In the genomic region with DNA sequence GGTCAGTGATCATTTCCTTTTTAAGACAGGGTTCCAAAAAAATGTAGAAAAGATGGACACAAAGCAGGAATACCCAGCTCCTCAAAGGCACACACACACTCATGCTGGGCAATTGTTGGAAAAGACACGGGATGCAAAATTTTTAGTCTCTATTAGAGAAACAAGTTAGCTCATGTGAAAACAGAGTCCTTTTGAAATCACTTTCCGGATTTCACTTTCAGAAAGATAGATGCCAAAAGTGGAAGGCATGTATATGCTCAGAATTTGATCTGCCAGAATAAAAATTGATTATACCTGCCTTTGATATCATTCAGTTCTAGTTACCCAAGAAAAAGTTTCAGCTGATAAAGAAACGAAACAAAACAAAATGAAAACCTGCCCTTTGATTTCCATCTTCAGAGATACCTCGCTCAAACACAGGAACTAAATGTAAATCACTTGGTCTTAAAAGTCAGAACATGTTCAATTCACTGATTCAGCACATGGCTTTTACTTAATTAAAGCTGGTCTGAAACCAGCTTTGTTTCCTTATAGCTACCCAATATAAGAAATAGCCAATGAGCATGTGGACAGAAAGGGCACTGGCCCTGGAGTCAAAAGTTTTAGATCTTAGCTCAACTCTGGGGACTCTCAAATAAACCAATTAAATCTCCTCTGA, we compare ENCODE assay signal across 18 cellular contexts. TPM values are rescaled to one million over a fixed set of nuclear protein-coding genes. Genes with fewer than 3 reads are reported as not detected.
A peak's percentile ranks its signal among the peaks of the same experiment; 100 is the strongest.
DNase-seq lines count a peak whose midpoint lies in the region; ATAC-seq, FAIRE-seq and TF ChIP-seq lines count a peak whose summit lies in the region.
"Had no signal": no experiment of that assay in that cellular context is flagged by ENCODE, and none has a peak within 500 bp of the region (broad histone marks: within the 10 kb centered on the region; RNA-seq: fewer than 3 reads in every experiment).

No MANE protein-coding gene starts in this region.

- no peaks in the 10 kb centered on the region for H3K9me3 Mint-ChIP-seq in MCF 10A (ENCODE audit: unreplicated experiment)
- no peaks in the 10 kb centered on the region for H3K9me3 Mint-ChIP-seq in activated naive CD4-positive, alpha-beta T cell treated with anti-CD3 and anti-CD28 coated beads, Interleukin-2, amount 50 U/mL, for 72 hours
- H3K9me3 Mint-ChIP-seq: CD4-positive, alpha-beta T cell; GM23338 had no signal

- intact Hi-C loops in breast epithelium (cut with DNase I; ENCODE audit: low total_unique reads), result no loop called here
- intact Hi-C loops in MCF 10A (cut with micrococcal nuclease), result no loop called here

- no TSS peak for BruUV-seq in MCF 10A (replicated peaks; lab: Mats Ljungman, UMichigan)

- H3K36me3 Mint-ChIP-seq in MCF 10A (ENCODE audit: insufficient read depth, unreplicated experiment), result no peaks in the 10 kb centered on the region
- H3K36me3 Mint-ChIP-seq in activated naive CD4-positive, alpha-beta T cell treated with anti-CD3 and anti-CD28 coated beads, Interleukin-2, amount 50 U/mL, for 72 hours, result no peaks in the 10 kb centered on the region

- H3K27ac ChIP-seq in breast epithelium (peak overlapping the region; percentile 16 to 63), keratinocyte (ENCODE audit: control insufficient read depth, insufficient read depth, low read length) (peak overlapping the region; percentile 41), thoracic aorta (no peak overlapping the region)
- H3K27ac ChIP-seq: 22Rv1, KMS-11 had no signal

- no peak for TF ChIP-seq POLR2A in breast epithelium (IDR thresholded peaks at IDR 0.05)

- no peak for TF ChIP-seq CTCF in breast epithelium (IDR thresholded peaks at IDR 0.05)
- TF ChIP-seq CTCF in MCF 10A (IDR thresholded peaks at IDR 0.05; ENCODE audit: unreplicated experiment), result no peak
- TF ChIP-seq CTCF in bronchial epithelial cell (IDR thresholded peaks at IDR 0.05; ENCODE audit: insufficient read depth, low read length, severe bottlenecking), result no peak
- TF ChIP-seq CTCF in keratinocyte (optimal IDR thresholded peaks at IDR 0.05 in 1 of 3, IDR thresholded peaks at IDR 0.05 in 1 of 3, conservative IDR thresholded peaks at IDR 0.05 in 1 of 3; ENCODE audit: extremely low read depth in 1 of 3, insufficient read depth in 2 of 3, low read length in 3 of 3), result no peak
- TF ChIP-seq CTCF in thoracic aorta (IDR thresholded peaks at IDR 0.05), result no peak

- no peak overlapping the region for H3K4me3 ChIP-seq in breast epithelium
- no peak overlapping the region for H3K4me3 ChIP-seq in bronchial epithelial cell (ENCODE audit: low read depth, low read length)
- H3K4me3 ChIP-seq in keratinocyte (ENCODE audit: control insufficient read depth in 2 of 3, extremely low read depth in 1 of 3, insufficient read depth in 2 of 3, low read depth in 1 of 3, low read length in 3 of 3), result peak overlapping the region in 2 of 3 experiments; percentile 26 to 28
- peak overlapping the region; percentile 11 for H3K4me3 ChIP-seq in thoracic aorta
- H3K4me3 ChIP-seq: GM23338 had no signal

- peak overlapping the region; percentile 69 for H2AFZ ChIP-seq in keratinocyte (ENCODE audit: control insufficient read depth, low read length)
- H2AFZ ChIP-seq: GM23338 had no signal

- dilution Hi-C loops in keratinocyte (cut with MboI; ENCODE audit: extremely low pct_ligation_motif_present, low sequenced_read_pairs), result no loop called here

- DNase-seq in breast epithelium (ENCODE audit: low spot score in 2 of 2) (no peak), MCF 10A (ENCODE audit: unreplicated experiment) (no peak), bronchial epithelial cell (ENCODE audit: low read depth) (peak; percentile 36), keratinocyte (ENCODE audit: low read depth, low spot score) (no peak), thoracic aorta (ENCODE audit: low spot score) (no peak), NCI-H1930 (lab: John Stamatoyannopoulos, UW) (no peak)
- DNase-seq in activated naive CD4-positive, alpha-beta T cell treated with anti-CD3 and anti-CD28 coated beads, Interleukin-2, amount 50 U/mL, for 72 hours (ENCODE audit: low spot score in 2 of 2), result no peak
- DNase-seq: BE2C; CD4-positive, alpha-beta T cell; NCI-H1105; NCI-H1694 treated with DMSO at 0.1 percent for 48 hours; NCI-H345; OCI-M1; SHP77 treated with DMSO at 0.1 percent for 48 hours had no signal

- no peaks in the 10 kb centered on the region for H3K4me1 Mint-ChIP-seq in MCF 10A (ENCODE audit: insufficient read depth, unreplicated experiment)

- CTCF ChIA-PET in MCF 10A (lab: Yijun Ruan, JAX), result interaction anchor here (0.5 to 1.7 kb wide), 4 partner anchors 14 to 78 kb away, joined by 4 to 18 read pairs (median 7); no protein-coding TSS in a partner anchor

- peak overlapping the region; percentile 74 for H3K4me2 ChIP-seq in keratinocyte (ENCODE audit: control insufficient read depth, extremely low read depth, insufficient read depth, low read depth, low read length)
- H3K4me2 ChIP-seq: GM23338, KMS-11 had no signal

- no peaks in the 10 kb centered on the region for H3K79me2 ChIP-seq in keratinocyte (ENCODE audit: control insufficient read depth, insufficient read depth, low read length)

- H3K27me3 Mint-ChIP-seq in MCF 10A (ENCODE audit: insufficient read depth, unreplicated experiment), result no peaks in the 10 kb centered on the region

- H3K9me3 ChIP-seq in breast epithelium (no peaks in the 10 kb centered on the region), keratinocyte (ENCODE audit: control insufficient read depth, low read depth, low read length) (no peaks in the 10 kb centered on the region), thoracic aorta (no peaks in the 10 kb centered on the region)
- H3K9me3 ChIP-seq: BE2C had no signal

- H4K20me1 ChIP-seq in keratinocyte (ENCODE audit: control insufficient read depth, extremely low read depth, insufficient read depth, low read length), result no peaks in the 10 kb centered on the region

- peak overlapping the region; percentile 43 for H3K9ac ChIP-seq in keratinocyte (ENCODE audit: control insufficient read depth, extremely low read depth, insufficient read depth, low read length)
- H3K9ac ChIP-seq: KMS-11 had no signal

- ATAC-seq in thoracic aorta (ENCODE audit: insufficient number of reproducible peaks, low FRiP score, low read depth) (no peak), HG02798 (IDR thresholded peaks at IDR 0.05; ENCODE audit: poor library complexity, unreplicated experiment) (no peak)
- ATAC-seq in activated naive CD4-positive, alpha-beta T cell treated with anti-CD3 and anti-CD28 coated beads, Interleukin-2, amount 50 U/mL, for 72 hours, result no peak
- ATAC-seq: GM23338 had no signal

- H3K4me3 Mint-ChIP-seq in MCF 10A (ENCODE audit: unreplicated experiment), result no peak overlapping the region
- H3K4me3 Mint-ChIP-seq: CD4-positive, alpha-beta T cell; GM23338 had no signal

- H3K4me1 ChIP-seq in breast epithelium (peaks cover 7 to 9% of the 10 kb centered on the region in 2 donors), keratinocyte (ENCODE audit: control insufficient read depth, extremely low read depth, insufficient read depth, low read length) (peaks cover 37% of the 10 kb centered on the region), thoracic aorta (ENCODE audit: control insufficient read depth in 1 of 2, low read depth in 2 of 2) (peaks cover 2 to 46% of the 10 kb centered on the region in 2 donors)
- H3K4me1 ChIP-seq: BE2C had no signal

- H3K27me3 ChIP-seq in breast epithelium (no peaks in the 10 kb centered on the region), bronchial epithelial cell (ENCODE audit: control insufficient read depth, insufficient read depth, low read length) (no peaks in the 10 kb centered on the region), keratinocyte (ENCODE audit: control insufficient read depth, extremely low read depth, insufficient read depth, low read length) (no peaks in the 10 kb centered on the region), thoracic aorta (replicated peaks; ENCODE audit: insufficient read depth) (no peaks in the 10 kb centered on the region)
- H3K27me3 ChIP-seq: BE2C had no signal

- no peak overlapping the region for H3K27ac Mint-ChIP-seq in MCF 10A (ENCODE audit: low read depth, unreplicated experiment)
- H3K27ac Mint-ChIP-seq in activated naive CD4-positive, alpha-beta T cell treated with anti-CD3 and anti-CD28 coated beads, Interleukin-2, amount 50 U/mL, for 72 hours, result no peak overlapping the region
- H3K27ac Mint-ChIP-seq: CD4-positive, alpha-beta T cell; GM23338 had no signal

- H3K36me3 ChIP-seq in breast epithelium (no peaks in the 10 kb centered on the region), bronchial epithelial cell (ENCODE audit: control insufficient read depth, insufficient read depth, low read length) (no peaks in the 10 kb centered on the region), keratinocyte (ENCODE audit: control insufficient read depth in 2 of 2, extremely low read depth in 1 of 2, insufficient read depth in 2 of 2, low read length in 2 of 2) (no peaks in the 10 kb centered on the region), thoracic aorta (no peaks in the 10 kb centered on the region)
- H3K36me3 ChIP-seq: BE2C had no signal

- no peak for FAIRE-seq in bronchial epithelial cell (lab: Jason Lieb, UNC)
- FAIRE-seq in keratinocyte (lab: Jason Lieb, UNC), result no peak

- H3K9me1 ChIP-seq in keratinocyte (ENCODE audit: control insufficient read depth, extremely low read depth, insufficient read depth, low read length), result no peaks in the 10 kb centered on the region

- POLR2A ChIA-PET in MCF 10A (lab: Yijun Ruan, JAX), result interaction anchor here (1.9 kb wide), 1 partner anchor 52 kb away, joined by 7 read pairs; a partner anchor contains a TSS

RNA-seq across cellular contexts. Expression of a gene that starts 52.8 kb away (rescaled TPM):
- total RNA-seq in breast epithelium, result 10 to 100 TPM; 21.1 to 36.9 (median 24.9) TPM
- total RNA-seq in MCF 10A (2022), result 8.0 and 14.8 TPM in 2 replicates
- 10.5 and 20.0 TPM in 2 replicates for total RNA-seq in bronchial epithelial cell
- 8.1 to 18.1 TPM (median 14.7 TPM) in 3 replicates for polyA plus RNA-seq in keratinocyte
- polyA plus RNA-seq in keratinocyte (2011; ENCODE audit: low read depth), result 8.5 TPM
- polyA plus RNA-seq in keratinocyte (2011; cell fraction: cytosol; rRNA removed), result 5.1 and 9.8 TPM in 2 replicates
- 27.1 and 28.4 TPM in 2 replicates for polyA plus RNA-seq in keratinocyte (2011; cell fraction: nucleus; rRNA removed)
- polyA plus RNA-seq in keratinocyte (2012; ENCODE audit: low replicate concordance), result 6.1 and 9.3 TPM in 2 replicates
- 3.9 to 67.5 TPM (median 38.3 TPM) in 3 replicates for polyA minus RNA-seq in keratinocyte
- polyA minus RNA-seq in keratinocyte (2011; cell fraction: cytosol; rRNA and poly(A)+ RNA removed), result 5.9 TPM
- 51.8 and 109 TPM in 2 replicates for polyA minus RNA-seq in keratinocyte (2011; cell fraction: nucleus; rRNA and poly(A)+ RNA removed)
- total RNA-seq in thoracic aorta, result 10 to 100 TPM; 51.3 to 95.2 TPM
- under 1 TPM; 0.32 to 0.89 TPM for total RNA-seq in activated naive CD4-positive, alpha-beta T cell treated with anti-CD3 and anti-CD28 coated beads, Interleukin-2, amount 50 U/mL, for 72 hours

Comparison
In these comparisons a context has a peak if more than half of its experiments do, and no peak if none do; other contexts are left out.
1. H3K27ac ChIP-seq: peak in breast epithelium (2 of 2) and keratinocyte (single experiment); none in thoracic aorta (0 of 2).
2. H3K4me3 ChIP-seq: peak in keratinocyte (2 of 3) and thoracic aorta (single experiment); none in breast epithelium (0 of 3) and bronchial epithelial cell (single experiment).